Comparison of ENCODE assay signal across 1 cellular context in genomic region chr12:71456316-71456715, GRCh38.
TF ChIP-seq lines count a peak whose summit lies in the region.

No MANE protein-coding gene starts in this region.

TF ChIP-seq in HepG2, 621 proteins besides CTCF, POLR2A, EP300 and RAD21 (continued from another document):
- TF ChIP-seq ZNF607 (CRISPR knock-in tag; IDR thresholded peaks at IDR 0.05; ENCODE audit: borderline replicate concordance), result no peak
- TF ChIP-seq HOXA7 (CRISPR knock-in tag; IDR thresholded peaks at IDR 0.05), result no peak
- no peak for TF ChIP-seq ZNF350 (CRISPR knock-in tag; IDR thresholded peaks at IDR 0.05; ENCODE audit: borderline replicate concordance, low read depth)
